8 cellular contexts compared by ENCODE assay signal in the genomic region with DNA sequence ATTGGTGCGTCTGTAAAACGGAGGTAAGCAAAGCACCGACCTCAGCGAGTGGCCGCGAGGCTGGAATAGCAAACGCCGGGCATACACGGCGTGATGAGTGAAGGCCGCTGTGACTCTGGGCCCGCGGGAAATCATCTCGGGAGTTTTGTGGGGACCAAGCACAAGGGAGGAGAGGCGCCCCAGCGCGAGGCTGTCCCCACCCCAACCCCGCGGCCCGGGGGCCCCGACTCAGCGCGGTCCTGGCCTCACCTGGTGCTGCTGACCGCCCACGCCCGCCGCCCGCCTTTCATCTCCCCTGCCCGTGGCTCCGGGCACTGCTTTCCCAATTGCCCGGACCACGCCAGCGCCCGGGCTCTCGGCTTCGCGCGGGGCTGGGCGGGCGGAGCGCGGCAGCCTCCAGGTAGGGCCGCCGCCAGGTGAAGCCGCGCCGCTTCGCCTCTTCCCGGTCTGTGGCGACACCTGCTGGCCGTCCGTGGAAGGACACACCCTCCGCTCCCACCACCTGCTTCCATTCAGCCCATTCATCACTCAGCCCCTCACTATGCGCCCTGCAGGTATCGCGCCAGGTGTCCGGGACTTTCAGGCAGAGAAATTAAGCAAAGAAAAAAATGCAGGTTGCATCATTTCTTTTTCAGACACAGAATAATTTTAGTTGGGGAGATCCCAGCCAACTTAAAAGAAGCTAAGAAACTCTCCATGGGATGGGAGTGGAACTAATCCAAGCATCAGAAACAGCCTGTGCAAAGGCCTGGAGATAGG.
A peak's percentile ranks its signal among the peaks of the same experiment; 100 is the strongest.
DNase-seq lines count a peak whose midpoint lies in the region; ATAC-seq and TF ChIP-seq lines count a peak whose summit lies in the region.

No MANE protein-coding gene starts in this region.

- peak; percentile 56 for ATAC-seq in HG02938 (IDR thresholded peaks at IDR 0.05; ENCODE audit: unreplicated experiment)
- ATAC-seq in GM18870 (IDR thresholded peaks at IDR 0.05; ENCODE audit: unreplicated experiment): no peak

- TF ChIP-seq CTCF in fibroblast of pulmonary artery (IDR thresholded peaks at IDR 0.05; ENCODE audit: low read length, missing control alignments) (peak; percentile 70), neural cell (IDR thresholded peaks at IDR 0.05; ENCODE audit: poor library complexity, severe bottlenecking) (peak; percentile 96), stomach (IDR thresholded peaks at IDR 0.05) (peak in 5 of 7 experiments; percentile 92 to 97 (median 96))

- no peak overlapping the region for H3K4me3 Mint-ChIP-seq in activated T-cell treated with anti-CD3 and anti-CD28 coated beads, Interleukin-2, amount 50 U/mL, for 24 hours

- TF ChIP-seq POLR2A in stomach (IDR thresholded peaks at IDR 0.05): no peak

- TF ChIP-seq EP300 in neural cell (conservative IDR thresholded peaks at IDR 0.05; ENCODE audit: poor library complexity, severe bottlenecking) (no peak), stomach (IDR thresholded peaks at IDR 0.05) (no peak)

- H2AFZ ChIP-seq in neural cell (ENCODE audit: low read depth, low read length): no peak overlapping the region

- DNase-seq in GM03348 (ENCODE audit: low spot score) (peak; percentile 79), NCI-H526 (lab: John Stamatoyannopoulos, UW) (peak; percentile 25 to 86), fibroblast of pulmonary artery (ENCODE audit: low read depth) (peak; percentile 15), stomach (peak; percentile 81)
- DNase-seq in activated T-cell treated with anti-CD3 and anti-CD28 coated beads, Interleukin-2, amount 50 U/mL, for 24 hours: peak; percentile 85

- peaks cover 70% of the 10 kb centered on the region for H3K27me3 Mint-ChIP-seq in activated T-cell treated with anti-CD3 and anti-CD28 coated beads, Interleukin-2, amount 50 U/mL, for 24 hours

- TF ChIP-seq RAD21 in neural cell (conservative IDR thresholded peaks at IDR 0.05): peak; percentile 99

- peak overlapping the region; percentile 44 for H3K9ac ChIP-seq in neural cell (ENCODE audit: low read length)

- peaks cover 3 to 7% (median 5%) of the 10 kb centered on the region in 4 donors for H3K4me1 ChIP-seq in stomach

- no peak overlapping the region for H3K4me3 ChIP-seq in fibroblast of pulmonary artery (replicated peaks; ENCODE audit: low read depth, low read length)
- H3K4me3 ChIP-seq in neural cell (ENCODE audit: low read length): peak overlapping the region; percentile 65
- peak overlapping the region; percentile 19 to 35 (median 30) for H3K4me3 ChIP-seq in stomach

- H3K36me3 ChIP-seq in neural cell (ENCODE audit: insufficient read depth, low read length): no peaks in the 10 kb centered on the region
- no peaks in the 10 kb centered on the region for H3K36me3 ChIP-seq in stomach

- H3K9me3 Mint-ChIP-seq in activated T-cell treated with anti-CD3 and anti-CD28 coated beads, Interleukin-2, amount 50 U/mL, for 24 hours: peaks cover 1% of the 10 kb centered on the region

- 4 to 10% (median 8%) methylated on average over 53 to 57 of the region's 57 CpGs for WGBS in stomach, 5 donors

- H3F3A ChIP-seq in neural cell (ENCODE audit: insufficient read depth, low read length, poor library complexity, severe bottlenecking): no peaks in the 10 kb centered on the region

- no peaks in the 10 kb centered on the region for H3K9me2 ChIP-seq in neural cell (ENCODE audit: insufficient read depth, low read length)

- H3K27me3 ChIP-seq in neural cell (ENCODE audit: insufficient read depth, low read depth, low read length) (peaks cover 48% of the 10 kb centered on the region), stomach (peaks cover 0 to 53% (median 23%) of the 10 kb centered on the region in 3 donors)

- H3K36me3 Mint-ChIP-seq in activated T-cell treated with anti-CD3 and anti-CD28 coated beads, Interleukin-2, amount 50 U/mL, for 24 hours (ENCODE audit: low read depth): no peaks in the 10 kb centered on the region

- no peak overlapping the region for H3K27ac Mint-ChIP-seq in activated T-cell treated with anti-CD3 and anti-CD28 coated beads, Interleukin-2, amount 50 U/mL, for 24 hours

- no peaks in the 10 kb centered on the region for H3K79me2 ChIP-seq in neural cell (replicated peaks; ENCODE audit: insufficient read depth, low read length)

- H3K27ac ChIP-seq in neural cell (ENCODE audit: low read length) (no peak overlapping the region), stomach (no peak overlapping the region)

- intact Hi-C loops in stomach (cut with DNase I; ENCODE audit: low total_unique reads): loop anchor here (5.0 kb wide), 1 partner anchor 1255 kb away; no protein-coding TSS in a partner anchor

- H3K9me3 ChIP-seq in neural cell (ENCODE audit: low read length) (no peaks in the 10 kb centered on the region), stomach (peaks cover 0 to 8% (median 0%) of the 10 kb centered on the region in 4 donors)

- no peak overlapping the region for H3K4me2 ChIP-seq in neural cell (ENCODE audit: low read length)

- no peaks in the 10 kb centered on the region for H4K20me1 ChIP-seq in neural cell (ENCODE audit: insufficient read depth)

- H3K4me1 Mint-ChIP-seq in activated T-cell treated with anti-CD3 and anti-CD28 coated beads, Interleukin-2, amount 50 U/mL, for 24 hours (ENCODE audit: low read depth): no peaks in the 10 kb centered on the region

TF ChIP-seq in neural cell, 6 proteins besides CTCF, POLR2A, EP300 and RAD21:
- TF ChIP-seq SMC3 (conservative IDR thresholded peaks at IDR 0.05; ENCODE audit: poor library complexity): peak; percentile 99
- no peak for TF ChIP-seq POLR2AphosphoS5 (IDR thresholded peaks at IDR 0.05)

Comparison
In these comparisons a context has a peak if more than half of its experiments do, and no peak if none do; other contexts are left out.
1. DNase-seq: peak in every context shown above with its lines; median percentile 85 in activated T-cell treated with anti-CD3 and anti-CD28 coated beads, Interleukin-2, amount 50 U/mL, for 24 hours; 81 in stomach; 79 in GM03348; 56 in NCI-H526; 15 in fibroblast of pulmonary artery.